Comparison of ENCODE assay signal across 15 cellular contexts in the genomic region with DNA sequence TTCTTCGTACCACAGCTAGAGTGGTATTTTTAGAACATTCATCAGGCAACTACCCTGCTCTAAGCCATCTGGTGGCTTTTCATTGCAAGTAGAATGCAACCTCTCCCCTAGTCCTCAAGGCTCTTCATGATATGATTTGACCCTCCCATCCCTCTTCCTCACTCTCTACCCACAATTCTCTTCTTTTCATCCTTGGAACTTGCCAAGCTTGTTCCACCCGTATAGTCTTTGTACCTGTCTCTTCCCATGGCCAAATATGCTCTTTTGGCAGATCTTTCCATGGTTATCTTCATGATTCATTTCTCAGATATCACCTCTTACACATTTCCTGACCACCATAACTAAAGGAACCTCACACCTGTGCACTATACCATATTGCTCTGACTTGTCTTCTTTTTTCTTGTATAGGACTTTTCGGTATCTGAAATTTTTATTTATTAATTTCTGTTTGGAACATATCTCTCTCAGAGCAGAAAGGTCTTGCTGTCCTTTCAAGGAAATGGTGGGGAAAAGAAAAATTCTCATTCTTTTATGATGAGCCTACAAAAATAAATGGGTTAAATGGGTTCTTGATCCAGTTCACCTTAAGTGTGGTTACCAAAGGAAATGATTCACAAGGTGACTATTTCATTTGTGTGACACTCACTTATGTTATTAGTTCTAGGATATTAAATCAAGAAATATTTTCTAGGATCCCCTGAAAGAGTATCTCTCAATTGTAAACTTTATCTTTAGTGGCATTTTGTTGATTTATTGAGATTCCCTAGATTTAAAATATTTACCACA. TPM values are rescaled to one million over a fixed set of nuclear protein-coding genes. Genes with fewer than 3 reads are reported as not detected.
DNase-seq lines count a peak whose midpoint lies in the region; ATAC-seq and TF ChIP-seq lines count a peak whose summit lies in the region.
"Had no signal": no experiment of that assay in that cellular context is flagged by ENCODE, and none has a peak within 500 bp of the region (broad histone marks: within the 10 kb centered on the region; RNA-seq: fewer than 3 reads in every experiment).

No MANE protein-coding gene starts in this region.

- H3K27ac Mint-ChIP-seq in activated T-cell treated with anti-CD3 and anti-CD28 coated beads, Interleukin-2, amount 50 U/mL, for 72 hours = peak overlapping the region; percentile 98
- peak overlapping the region; percentile 85 for H3K27ac Mint-ChIP-seq in activated T-helper 1 cell treated with anti-CD3 and anti-CD28 coated beads, Interleukin-12 subunit alpha, Interleukin-12 subunit beta, Interleukin-2, Interleukin-4 antibody, amounts not matched to agents 30 ng/mL and 10 ng/mL and 1 ng/mL, durations not matched to agents 14 hours and 24 hours and 36 hours
- H3K27ac Mint-ChIP-seq in stimulated activated naive CD8-positive, alpha-beta T cell treated with anti-CD3 and anti-CD28 coated beads, Interleukin-15, Interleukin-2, amounts not matched to agents 100 ng/mL and 50 ng/mL, for 24 hours = peak overlapping the region; percentile 69

- intact Hi-C loops in activated T-helper 1 cell treated with anti-CD3 and anti-CD28 coated beads, Interleukin-12 subunit alpha, Interleukin-12 subunit beta, Interleukin-2, Interleukin-4 antibody, amounts not matched to agents 30 ng/mL and 10 ng/mL and 1 ng/mL, durations not matched to agents 14 hours and 24 hours and 36 hours (cut with micrococcal nuclease) = loop anchor here (1.0 to 10.0 kb wide), 3 partner anchors 9 to 338 kb away; partner anchors contain the start of gene PLGRKT

- no peaks in the 10 kb centered on the region for H3K27me3 Mint-ChIP-seq in activated T-cell treated with anti-CD3 and anti-CD28 coated beads, Interleukin-2, amount 50 U/mL, for 72 hours (ENCODE audit: low read depth)
- no peaks in the 10 kb centered on the region for H3K27me3 Mint-ChIP-seq in activated T-helper 1 cell treated with anti-CD3 and anti-CD28 coated beads, Interleukin-12 subunit alpha, Interleukin-12 subunit beta, Interleukin-2, Interleukin-4 antibody, amounts not matched to agents 30 ng/mL and 10 ng/mL and 1 ng/mL, durations not matched to agents 14 hours and 24 hours and 36 hours (ENCODE audit: insufficient read depth)
- peaks cover 2% of the 10 kb centered on the region for H3K27me3 Mint-ChIP-seq in stimulated activated naive CD8-positive, alpha-beta T cell treated with anti-CD3 and anti-CD28 coated beads, Interleukin-15, Interleukin-2, amounts not matched to agents 100 ng/mL and 50 ng/mL, for 24 hours

- no peak for TF ChIP-seq EP300 in suprapubic skin (IDR thresholded peaks at IDR 0.05)

- DNase-seq in activated T-cell treated with anti-CD3 and anti-CD28 coated beads, Interleukin-2, amount 50 U/mL, for 72 hours = no peak
- no peak for DNase-seq in activated T-cell treated with anti-CD3 and anti-CD28 coated beads, Interleukin-2, amount 50 U/mL, for 1 hour
- peak; percentile 27 for DNase-seq in MV-4-11 (lab: John Stamatoyannopoulos, UW)
- DNase-seq in activated T-helper 1 cell treated with anti-CD3 and anti-CD28 coated beads, Interleukin-12 subunit alpha, Interleukin-12 subunit beta, Interleukin-2, Interleukin-4 antibody, amounts not matched to agents 30 ng/mL and 10 ng/mL and 1 ng/mL, durations not matched to agents 14 hours and 24 hours and 36 hours (ENCODE audit: low spot score) = no peak
- DNase-seq in suprapubic skin (ENCODE audit: low spot score in 2 of 2) = no peak
- no peak for DNase-seq in NCI-H2227 (lab: John Stamatoyannopoulos, UW; ENCODE audit: unreplicated experiment)
- DNase-seq: adrenal gland; GDM1; MM.1S; SHP77 treated with DMSO at 0.1 percent for 48 hours; stimulated activated CD4-positive, alpha-beta T cell treated with anti-CD3 and anti-CD28 coated beads, Interleukin-1b, Interleukin-23, amount 100 ng/mL, for 48 hours had no signal

- no peak overlapping the region for H3K27ac ChIP-seq in suprapubic skin
- H3K27ac ChIP-seq: adrenal gland, BLaER1, prostate gland had no signal

- H3K9me3 ChIP-seq in suprapubic skin = no peaks in the 10 kb centered on the region
- H3K9me3 ChIP-seq: adrenal gland, BLaER1, prostate gland had no signal

- H3K4me3 Mint-ChIP-seq in activated T-cell treated with anti-CD3 and anti-CD28 coated beads, Interleukin-2, amount 50 U/mL, for 72 hours = peak overlapping the region; percentile 71 to 87
- H3K4me3 Mint-ChIP-seq in activated T-helper 1 cell treated with anti-CD3 and anti-CD28 coated beads, Interleukin-12 subunit alpha, Interleukin-12 subunit beta, Interleukin-2, Interleukin-4 antibody, amounts not matched to agents 30 ng/mL and 10 ng/mL and 1 ng/mL, durations not matched to agents 14 hours and 24 hours and 36 hours = peak overlapping the region; percentile 34
- H3K4me3 Mint-ChIP-seq in stimulated activated naive CD8-positive, alpha-beta T cell treated with anti-CD3 and anti-CD28 coated beads, Interleukin-15, Interleukin-2, amounts not matched to agents 100 ng/mL and 50 ng/mL, for 24 hours = peak overlapping the region; percentile 25

- TF ChIP-seq CTCF in suprapubic skin (IDR thresholded peaks at IDR 0.05) = no peak

- peaks cover 23% of the 10 kb centered on the region for H3K4me1 ChIP-seq in suprapubic skin
- H3K4me1 ChIP-seq: prostate gland had no signal

- H3K36me3 Mint-ChIP-seq in activated T-cell treated with anti-CD3 and anti-CD28 coated beads, Interleukin-2, amount 50 U/mL, for 72 hours (ENCODE audit: insufficient read depth in 2 of 2) = no peaks in the 10 kb centered on the region
- peaks cover 7% of the 10 kb centered on the region for H3K36me3 Mint-ChIP-seq in activated T-helper 1 cell treated with anti-CD3 and anti-CD28 coated beads, Interleukin-12 subunit alpha, Interleukin-12 subunit beta, Interleukin-2, Interleukin-4 antibody, amounts not matched to agents 30 ng/mL and 10 ng/mL and 1 ng/mL, durations not matched to agents 14 hours and 24 hours and 36 hours (ENCODE audit: low read depth)
- peaks cover 3% of the 10 kb centered on the region for H3K36me3 Mint-ChIP-seq in stimulated activated naive CD8-positive, alpha-beta T cell treated with anti-CD3 and anti-CD28 coated beads, Interleukin-15, Interleukin-2, amounts not matched to agents 100 ng/mL and 50 ng/mL, for 24 hours (ENCODE audit: low read depth)

- WGBS in suprapubic skin = 76% methylated on average over 3 of the region's 3 CpGs

- peaks cover 0 to 3% of the 10 kb centered on the region in 2 donors for H3K9me3 Mint-ChIP-seq in activated T-cell treated with anti-CD3 and anti-CD28 coated beads, Interleukin-2, amount 50 U/mL, for 72 hours
- peaks cover 3% of the 10 kb centered on the region for H3K9me3 Mint-ChIP-seq in activated T-helper 1 cell treated with anti-CD3 and anti-CD28 coated beads, Interleukin-12 subunit alpha, Interleukin-12 subunit beta, Interleukin-2, Interleukin-4 antibody, amounts not matched to agents 30 ng/mL and 10 ng/mL and 1 ng/mL, durations not matched to agents 14 hours and 24 hours and 36 hours
- no peaks in the 10 kb centered on the region for H3K9me3 Mint-ChIP-seq in stimulated activated naive CD8-positive, alpha-beta T cell treated with anti-CD3 and anti-CD28 coated beads, Interleukin-15, Interleukin-2, amounts not matched to agents 100 ng/mL and 50 ng/mL, for 24 hours

- H3K36me3 ChIP-seq in suprapubic skin = no peaks in the 10 kb centered on the region
- H3K36me3 ChIP-seq: adrenal gland, BLaER1, prostate gland had no signal

- no peak overlapping the region for H3K4me3 ChIP-seq in suprapubic skin
- H3K4me3 ChIP-seq: adrenal gland, BLaER1, prostate gland had no signal

- TF ChIP-seq POLR2A in suprapubic skin (IDR thresholded peaks at IDR 0.05) = no peak

- H3K27me3 ChIP-seq in suprapubic skin = no peaks in the 10 kb centered on the region
- H3K27me3 ChIP-seq: adrenal gland, BLaER1 had no signal

- peaks cover 64% of the 10 kb centered on the region for H3K4me1 Mint-ChIP-seq in activated T-cell treated with anti-CD3 and anti-CD28 coated beads, Interleukin-2, amount 50 U/mL, for 72 hours (ENCODE audit: low read depth)
- peaks cover 67% of the 10 kb centered on the region for H3K4me1 Mint-ChIP-seq in activated T-helper 1 cell treated with anti-CD3 and anti-CD28 coated beads, Interleukin-12 subunit alpha, Interleukin-12 subunit beta, Interleukin-2, Interleukin-4 antibody, amounts not matched to agents 30 ng/mL and 10 ng/mL and 1 ng/mL, durations not matched to agents 14 hours and 24 hours and 36 hours (ENCODE audit: low read depth)
- H3K4me1 Mint-ChIP-seq in stimulated activated naive CD8-positive, alpha-beta T cell treated with anti-CD3 and anti-CD28 coated beads, Interleukin-15, Interleukin-2, amounts not matched to agents 100 ng/mL and 50 ng/mL, for 24 hours (ENCODE audit: low read depth) = peaks cover 64% of the 10 kb centered on the region

- ATAC-seq in activated T-cell treated with anti-CD3 and anti-CD28 coated beads, Interleukin-2, amount 50 U/mL, for 72 hours (replicated peaks in 1 of 2) = peak; percentile 31 to 35
- no peak for ATAC-seq in GM18511 (IDR thresholded peaks at IDR 0.05; ENCODE audit: unreplicated experiment)

RNA-seq across cellular contexts. Expression of gene CD274, which starts 3.7 kb away (rescaled TPM):
- total RNA-seq in activated T-cell treated with anti-CD3 and anti-CD28 coated beads, Interleukin-2, amount 50 U/mL, for 72 hours = 10 to 100 TPM; 16.4 to 36.3 TPM
- total RNA-seq in activated T-helper 1 cell treated with anti-CD3 and anti-CD28 coated beads, Interleukin-12 subunit alpha, Interleukin-12 subunit beta, Interleukin-2, Interleukin-4 antibody, amounts not matched to agents 30 ng/mL and 10 ng/mL and 1 ng/mL, durations not matched to agents 14 hours and 24 hours and 36 hours = 60.4 and 61.7 TPM in 2 replicates
- 1 to 10 TPM in 1 of 4 donors, under 1 TPM in 2, not detected in 1; 0.15 to 1.6 (median 0.64) TPM for total RNA-seq in suprapubic skin

RNA-seq across cellular contexts. Expression of gene PLGRKT, which starts 8.9 kb away (rescaled TPM):
- total RNA-seq in activated T-cell treated with anti-CD3 and anti-CD28 coated beads, Interleukin-2, amount 50 U/mL, for 72 hours = 10 to 100 TPM; 48.6 to 49.9 TPM
- total RNA-seq in activated T-helper 1 cell treated with anti-CD3 and anti-CD28 coated beads, Interleukin-12 subunit alpha, Interleukin-12 subunit beta, Interleukin-2, Interleukin-4 antibody, amounts not matched to agents 30 ng/mL and 10 ng/mL and 1 ng/mL, durations not matched to agents 14 hours and 24 hours and 36 hours = 43.8 and 44.8 TPM in 2 replicates
- total RNA-seq in suprapubic skin = 10 to 100 TPM in 3 of 4 donors, 1 to 10 TPM in 1; 6.9 to 18.5 (median 13.4) TPM

Comparison
In these comparisons a context has a peak if more than half of its experiments do, and no peak if none do; other contexts are left out.
1. H3K4me3 Mint-ChIP-seq: peak in every context shown above with its lines; median percentile 79 in activated T-cell treated with anti-CD3 and anti-CD28 coated beads, Interleukin-2, amount 50 U/mL, for 72 hours; 34 in activated T-helper 1 cell treated with anti-CD3 and anti-CD28 coated beads, Interleukin-12 subunit alpha, Interleukin-12 subunit beta, Interleukin-2, Interleukin-4 antibody, amounts not matched to agents 30 ng/mL and 10 ng/mL and 1 ng/mL, durations not matched to agents 14 hours and 24 hours and 36 hours; 25 in stimulated activated naive CD8-positive, alpha-beta T cell treated with anti-CD3 and anti-CD28 coated beads, Interleukin-15, Interleukin-2, amounts not matched to agents 100 ng/mL and 50 ng/mL, for 24 hours.
2. RNA of gene CD274, which starts 3.7 kb away (total RNA-seq): 60.4 to 61.7 TPM in activated T-helper 1 cell treated with anti-CD3 and anti-CD28 coated beads, Interleukin-12 subunit alpha, Interleukin-12 subunit beta, Interleukin-2, Interleukin-4 antibody, amounts not matched to agents 30 ng/mL and 10 ng/mL and 1 ng/mL, durations not matched to agents 14 hours and 24 hours and 36 hours and 16.4 to 36.3 TPM in activated T-cell treated with anti-CD3 and anti-CD28 coated beads, Interleukin-2, amount 50 U/mL, for 72 hours; 0.15 to 1.6 TPM in suprapubic skin; every median in the first group is over 4 times any median in the second.
3. Peak in every context shown above with its lines, with median percentiles within 50 percentile points of each other: H3K27ac Mint-ChIP-seq.